Comparison of ENCODE assay signal across 8 cellular contexts in the genomic region with DNA sequence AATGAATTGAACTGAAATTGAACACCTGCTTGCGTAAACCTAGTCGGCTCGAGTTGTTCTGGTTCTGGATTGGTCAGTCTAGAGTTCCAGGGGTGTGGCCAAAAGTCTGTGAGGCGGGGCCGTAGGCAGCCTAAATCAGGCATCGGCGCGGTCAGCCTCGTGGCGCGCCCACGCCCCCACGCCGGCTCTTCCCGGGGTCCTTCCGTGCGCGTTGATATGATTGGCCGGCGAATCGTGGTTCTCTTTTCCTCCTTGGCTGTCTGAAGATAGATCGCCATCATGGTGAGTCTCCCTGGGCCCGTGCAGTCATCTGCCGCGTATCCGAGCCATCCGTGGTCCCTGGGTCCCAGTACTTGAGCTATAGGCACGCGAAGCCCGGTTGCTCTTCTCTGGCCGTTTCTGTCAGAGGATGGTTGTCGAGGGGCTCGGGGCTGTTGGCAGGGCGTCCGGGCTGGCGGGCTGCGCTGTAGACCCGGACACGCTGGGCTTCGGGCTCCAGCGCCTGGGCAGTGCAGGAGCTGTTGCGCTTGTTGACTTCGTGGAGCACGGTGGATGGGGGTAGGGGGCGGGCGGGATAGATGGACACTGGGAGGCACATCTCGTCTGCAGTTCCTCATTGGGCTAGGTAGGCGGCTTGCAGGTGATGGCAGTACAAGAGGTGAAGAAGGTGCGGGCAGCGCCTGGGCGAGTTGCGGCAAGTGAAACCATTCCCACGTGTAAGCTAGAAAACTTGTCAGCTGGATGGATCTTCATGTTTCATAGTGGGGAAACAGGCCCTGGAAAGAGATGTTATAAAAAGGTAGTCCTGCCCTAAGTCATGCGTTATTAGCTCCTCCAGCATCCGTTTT. TPM values are rescaled to one million over a fixed set of nuclear protein-coding genes. Genes with fewer than 3 reads are reported as not detected.
DNase-seq lines count a peak whose midpoint lies in the region; ATAC-seq and TF ChIP-seq lines count a peak whose summit lies in the region.

A gene (plus strand): TSS at position 241 of the 848 bp plus-strand sequence. CDS start 39 bp downstream, at position 280.

- ATAC-seq in HG02870 (IDR thresholded peaks at IDR 0.05; ENCODE audit: unreplicated experiment) (peak; percentile 72), heart right ventricle (peak; percentile 95 to 97 (median 96)), upper lobe of left lung (ENCODE audit: low FRiP score in 2 of 2) (peak; percentile 98)

- H3K27ac ChIP-seq in heart right ventricle (peak within 1 kb of the TSS in 8 of 10 donors; percentile 42 to 89 (median 74)), upper lobe of left lung (peak within 1 kb of the TSS; percentile 40 to 90 (median 78))

- DNase-seq in GM13976 (ENCODE audit: low spot score) (peak; percentile 95), NCI-H146 treated with DMSO at 0.1 percent for 48 hours (lab: John Stamatoyannopoulos, UW; ENCODE audit: unreplicated experiment) (peak; percentile 98), amniotic epithelial cell (ENCODE audit: low read depth) (peak; percentile 96), heart right ventricle (peak; percentile 94 to 96), posterior cingulate gyrus (peak; percentile 86 to 99 (median 93)), upper lobe of left lung (peak; percentile 96)

- peaks cover 0 to 40% (median 34%) of the 10 kb centered on the region in 9 donors for H3K36me3 ChIP-seq in heart right ventricle
- H3K36me3 ChIP-seq in upper lobe of left lung: peaks cover 17 to 37% (median 24%) of the 10 kb centered on the region in 4 donors

- intact Hi-C loops in T-helper 1 cell treated with Interleukin-12 subunit alpha and Interleukin-12 subunit beta and Interleukin-4 antibody, amounts not matched to agents 30 ng/mL and 1 ng/mL, for 36 hours (cut with micrococcal nuclease): loop anchor here (1.0 to 5.0 kb wide), 9 partner anchors 13 to 1411 kb away; a partner anchor contains a TSS
- intact Hi-C loops in heart right ventricle (cut with DNase I) (no loop called here), posterior cingulate gyrus (cut with DNase I) (no loop called here)

- 0% methylated on average over 54 to 55 of the region's 55 CpGs for WGBS in heart right ventricle, 2 donors
- WGBS in upper lobe of left lung, 2 donors: 0% methylated on average over 38 to 44 of the region's 55 CpGs

- in situ Hi-C loops in GM13976 (cut with MboI; ENCODE audit: low sequenced_read_pairs, unreplicated experiment): no loop called here

- H3K4me3 ChIP-seq in heart right ventricle (peak within 1 kb of the TSS; percentile 39 to 85 (median 75)), upper lobe of left lung (peak within 1 kb of the TSS; percentile 65 to 88 (median 71))

- H3K9me3 ChIP-seq in heart right ventricle: no peaks in the 10 kb centered on the region
- H3K9me3 ChIP-seq in upper lobe of left lung: no peaks in the 10 kb centered on the region

- no peak for TF ChIP-seq CTCF in GM13976 (IDR thresholded peaks at IDR 0.05; ENCODE audit: borderline replicate concordance, control extremely low read depth, extremely low read depth, insufficient read depth, missing control alignments)
- TF ChIP-seq CTCF in heart right ventricle (IDR thresholded peaks at IDR 0.05): peak in 1 of 9 donors; percentile 17
- TF ChIP-seq CTCF in upper lobe of left lung (IDR thresholded peaks at IDR 0.05): no peak

- TF ChIP-seq EP300 in upper lobe of left lung (IDR thresholded peaks at IDR 0.05): peak in 1 of 4 donors; percentile 10

- H3K4me1 ChIP-seq in heart right ventricle (peaks cover 2 to 57% (median 26%) of the 10 kb centered on the region in 9 donors), upper lobe of left lung (peaks cover 36 to 56% (median 49%) of the 10 kb centered on the region in 4 donors)

- H3K27me3 ChIP-seq in heart right ventricle (no peaks in the 10 kb centered on the region), upper lobe of left lung (no peaks in the 10 kb centered on the region)

- peak in 3 of 4 donors; percentile 70 to 92 (median 88) for TF ChIP-seq POLR2A in upper lobe of left lung (IDR thresholded peaks at IDR 0.05)

RNA-seq across cellular contexts. Expression of the gene that starts here (rescaled TPM):
- 1,303 and 1,339 TPM in 2 replicates for total RNA-seq in T-helper 1 cell treated with Interleukin-12 subunit alpha and Interleukin-12 subunit beta and Interleukin-4 antibody, amounts not matched to agents 30 ng/mL and 1 ng/mL, for 36 hours
- 100 to 1,000 TPM; 568 to 990 (median 790) TPM for total RNA-seq in heart right ventricle
- 1,000 to 10,000 TPM; 2,771 to 4,355 TPM for polyA plus RNA-seq in heart right ventricle
- total RNA-seq in upper lobe of left lung: 1,000 to 10,000 TPM in 3 of 6 donors, 100 to 1,000 TPM in 3; 960 to 2,499 (median 1,242) TPM

Comparison
In these comparisons a context has a peak if more than half of its experiments do, and no peak if none do; other contexts are left out.
1. Peak in every context shown above with its lines: DNase-seq, ATAC-seq, H3K4me3 ChIP-seq and H3K27ac ChIP-seq.